In the genomic region with DNA sequence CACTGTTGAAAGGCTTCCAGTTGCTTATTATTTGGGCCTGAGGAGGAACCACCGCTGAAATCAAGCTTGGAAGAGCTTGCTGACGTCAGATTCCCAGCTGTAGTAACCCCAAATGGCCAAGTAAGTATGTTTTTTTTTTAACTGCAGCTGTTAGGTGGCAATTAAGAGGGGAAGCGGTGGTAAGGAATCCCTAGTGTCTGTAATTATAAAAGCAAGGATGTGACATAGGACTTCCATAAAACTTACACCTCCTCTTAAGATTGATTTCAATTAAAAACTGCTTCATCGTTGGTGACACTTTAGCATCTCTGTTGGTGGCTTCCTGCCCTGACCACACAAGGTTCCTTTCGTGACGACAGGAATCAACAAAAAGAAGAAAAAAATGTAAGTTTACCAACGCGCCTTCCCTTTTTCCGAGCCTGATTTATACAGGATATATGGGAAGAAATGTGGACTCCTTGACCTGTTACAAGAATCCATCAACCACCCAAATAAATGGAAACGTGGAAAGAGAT, we compare ENCODE assay signal across 8 cellular contexts. TPM values are rescaled to one million over a fixed set of nuclear protein-coding genes. Genes with fewer than 3 reads are reported as not detected.
DNase-seq lines count a peak whose midpoint lies in the region; ATAC-seq and TF ChIP-seq lines count a peak whose summit lies in the region.

No MANE protein-coding gene starts in this region.

- TF ChIP-seq CTCF in chondrocyte (IDR thresholded peaks at IDR 0.05) (no peak), thoracic aorta (IDR thresholded peaks at IDR 0.05) (no peak)

- ATAC-seq in Right ventricle myocardium superior (ENCODE audit: poor library complexity): peak; percentile 0
- no peak for ATAC-seq in left ventricle myocardium superior
- ATAC-seq in memory B cell (ENCODE audit: low read depth): no peak
- ATAC-seq in thoracic aorta (ENCODE audit: insufficient number of reproducible peaks, low FRiP score, low read depth): no peak
- ATAC-seq in GM19452 (IDR thresholded peaks at IDR 0.05; ENCODE audit: unreplicated experiment): no peak

- no peaks in the 10 kb centered on the region for H3K36me3 ChIP-seq in thoracic aorta

- H3K27ac Mint-ChIP-seq in chondrocyte (ENCODE audit: unreplicated experiment) (peak overlapping the region; percentile 94), memory B cell (peak overlapping the region; percentile 69)

- peaks cover 22% of the 10 kb centered on the region for H3K4me1 Mint-ChIP-seq in chondrocyte (ENCODE audit: low read depth)
- peaks cover 22% of the 10 kb centered on the region for H3K4me1 Mint-ChIP-seq in memory B cell

- intact Hi-C loops in Right ventricle myocardium superior (cut with DNase I): loop anchor here (10.0 kb wide), 2 partner anchors 80 to 110 kb away; no protein-coding TSS in a partner anchor
- intact Hi-C loops in left ventricle myocardium superior (cut with micrococcal nuclease): no loop called here

- H3K36me3 Mint-ChIP-seq in chondrocyte (ENCODE audit: low read depth) (no peaks in the 10 kb centered on the region), memory B cell (peaks cover 2% of the 10 kb centered on the region)

- in situ Hi-C loops in SK-MEL-5 (cut with HindIII; ENCODE audit: low pct_unique_long_range_greater_than_20kb, low sequenced_read_pairs): no loop called here

- H3K27me3 ChIP-seq in thoracic aorta (replicated peaks; ENCODE audit: insufficient read depth): no peaks in the 10 kb centered on the region

- H3K27me3 Mint-ChIP-seq in chondrocyte (ENCODE audit: low read depth) (no peaks in the 10 kb centered on the region), memory B cell (no peaks in the 10 kb centered on the region)

- peaks cover 7 to 11% of the 10 kb centered on the region in 2 donors for H3K4me1 ChIP-seq in thoracic aorta (ENCODE audit: control insufficient read depth in 1 of 2, low read depth in 2 of 2)

- H3K4me3 Mint-ChIP-seq in chondrocyte (ENCODE audit: unreplicated experiment) (peak overlapping the region; percentile 77), memory B cell (peak overlapping the region; percentile 82)

- H3K9me3 ChIP-seq in thoracic aorta: no peaks in the 10 kb centered on the region

- peak overlapping the region; percentile 83 to 91 for H3K27ac ChIP-seq in thoracic aorta

- no peaks in the 10 kb centered on the region for H3K9me3 Mint-ChIP-seq in chondrocyte (ENCODE audit: low read depth)
- H3K9me3 Mint-ChIP-seq in memory B cell: no peaks in the 10 kb centered on the region

- peak overlapping the region; percentile 97 for H3K4me3 ChIP-seq in thoracic aorta

- DNase-seq in Right ventricle myocardium superior: no peak
- DNase-seq in left ventricle myocardium superior: no peak
- peak; percentile 5 for DNase-seq in SK-MEL-5 (ENCODE audit: low read depth, low spot score)
- DNase-seq in chondrocyte (ENCODE audit: low spot score): no peak
- peak in 1 of 2 donors; percentile 11 for DNase-seq in memory B cell (ENCODE audit: low spot score in 2 of 2)
- DNase-seq in thoracic aorta (ENCODE audit: low spot score): no peak
- DNase-seq in COLO829 (ENCODE audit: low spot score): no peak

RNA-seq across cellular contexts. Expression of gene RELL1, which starts 0.9 kb away (rescaled TPM):
- total RNA-seq in Right ventricle myocardium superior: 15.8 TPM
- total RNA-seq in left ventricle myocardium superior: 21.9 TPM
- 33.3 and 40.7 TPM in 2 replicates for total RNA-seq in SK-MEL-5 (2014; rRNA removed; shearing (Covaris generic))
- polyA plus RNA-seq in SK-MEL-5 (2015; cell fraction: cytosol; rRNA removed): 29.9 and 45.5 TPM in 2 replicates
- polyA plus RNA-seq in SK-MEL-5 (2015; cell fraction: nucleus; rRNA removed): 7.5 and 8.2 TPM in 2 replicates
- 18.2 to 24.8 TPM (median 22.8 TPM) in 3 replicates for total RNA-seq in chondrocyte
- 10 to 100 TPM; 46.7 to 69.3 TPM for total RNA-seq in thoracic aorta
